ENCODE assay signal across 14 cellular contexts in the genomic region with DNA sequence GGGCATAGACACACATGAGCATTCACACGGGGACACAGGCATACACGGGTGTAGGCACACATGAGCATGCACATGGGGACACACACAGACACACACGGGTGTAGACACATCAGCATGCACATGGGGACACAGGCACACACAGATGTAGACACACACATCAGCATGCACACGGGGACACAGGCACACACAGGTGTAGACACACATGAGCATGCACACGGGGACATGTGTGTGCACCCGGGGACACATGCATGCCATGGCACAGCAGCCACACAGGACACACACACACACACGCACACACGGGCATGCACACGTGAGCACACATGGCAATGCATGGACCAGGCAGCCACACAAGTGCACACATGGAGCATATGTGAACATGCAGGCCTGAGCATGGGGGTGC. TPM values are rescaled to one million over a fixed set of nuclear protein-coding genes. Genes with fewer than 3 reads are reported as not detected.
DNase-seq lines count a peak whose midpoint lies in the region; ATAC-seq, FAIRE-seq and TF ChIP-seq lines count a peak whose summit lies in the region.
"Had no signal": no experiment of that assay in that cellular context is flagged by ENCODE, and none has a peak within 500 bp of the region (broad histone marks: within the 10 kb centered on the region; RNA-seq: fewer than 3 reads in every experiment).

No MANE protein-coding gene starts in this region.

- intact Hi-C loops in HepG2 (cut with micrococcal nuclease; ENCODE audit: unreplicated experiment) (no loop called here), right lobe of liver (cut with DNase I) (no loop called here)

- peaks cover 58% of the 10 kb centered on the region for H3K4me1 ChIP-seq in HepG2 (ENCODE audit: insufficient read depth, low read length)
- H3K4me1 ChIP-seq in right lobe of liver: peaks cover 0 to 30% (median 14%) of the 10 kb centered on the region in 4 donors

- H3K27ac ChIP-seq in HepG2 (ENCODE audit: extremely low read length, insufficient read depth, low read length): no peak overlapping the region
- H3K27ac ChIP-seq in right lobe of liver: no peak overlapping the region
- peak overlapping the region; percentile 1; the same call in 1 of the 2 replicates for H3K27ac ChIP-seq in RWPE1
- H3K27ac ChIP-seq: 22Rv1 had no signal

- in situ Hi-C loops in HepG2 (cut with HindIII; ENCODE audit: extremely low pct_ligation_motif_present, low pct_unique_long_range_greater_than_20kb): no loop called here

- BruUV-seq in HepG2 (replicated peaks; lab: Mats Ljungman, UMichigan): no TSS peak

- CTCF ChIA-PET in HepG2 (lab: Yijun Ruan, JAX; ENCODE audit: low intra/inter-chr PET ratio, low total read pairs): no interaction called here
- CTCF ChIA-PET in RWPE1 (lab: Yijun Ruan, JAX): interaction anchor here (0.6 to 1.0 kb wide), 3 partner anchors 12 to 27 kb away, joined by 3 to 5 read pairs (median 4); no protein-coding TSS in a partner anchor

- TF ChIP-seq POLR2A in HepG2 (IDR thresholded peaks at IDR 0.05; ENCODE audit: insufficient read depth in 1 of 2, low read depth in 2 of 2, low read length in 2 of 2) (peak in 1 of 2 experiments; percentile 26; a peak in 1 of 4 replicates), right lobe of liver (IDR thresholded peaks at IDR 0.05) (no peak)

- H3K79me2 ChIP-seq in HepG2 (ENCODE audit: insufficient read depth, low read length): no peaks in the 10 kb centered on the region

- DNase-seq in HepG2 (ENCODE audit: low spot score): no peak
- no peak for DNase-seq in right lobe of liver
- DNase-seq in RWPE1 (ENCODE audit: low spot score): no peak
- DNase-seq in stimulated activated effector memory CD8-positive, alpha-beta T cell treated with anti-CD3 and anti-CD28 coated beads, Interleukin-12 subunit alpha, Interleukin-12 subunit beta, amount 100 ng/mL, for 72 hours (ENCODE audit: low spot score in 2 of 2): no peak
- DNase-seq in DMS79 (lab: John Stamatoyannopoulos, UW): no peak
- DNase-seq: Caco-2; CD8-positive, alpha-beta memory T cell; GOT3; HCEC 1CT had no signal

- peaks cover 20% of the 10 kb centered on the region for H3K4me1 Mint-ChIP-seq in stimulated activated effector memory CD8-positive, alpha-beta T cell treated with anti-CD3 and anti-CD28 coated beads, Interleukin-12 subunit alpha, Interleukin-12 subunit beta, amount 100 ng/mL, for 72 hours

- no peaks in the 10 kb centered on the region for H3K9me3 Mint-ChIP-seq in stimulated activated effector memory CD8-positive, alpha-beta T cell treated with anti-CD3 and anti-CD28 coated beads, Interleukin-12 subunit alpha, Interleukin-12 subunit beta, amount 100 ng/mL, for 72 hours
- H3K9me3 Mint-ChIP-seq: CD8-positive, alpha-beta memory T cell had no signal

- POLR2A ChIA-PET in HepG2 (lab: Yijun Ruan, JAX) (interaction anchor here (0.6 to 2.6 kb wide), 2 partner anchors 14 to 188 kb away, joined by 3 to 12 read pairs; no protein-coding TSS in a partner anchor), RWPE1 (lab: Yijun Ruan, JAX; ENCODE audit: low non-redundant PET) (no interaction called here)

- H3K4me2 ChIP-seq in HepG2 (ENCODE audit: low read depth, low read length): no peak overlapping the region

- FAIRE-seq in HepG2 (lab: Jason Lieb, UNC): no peak
- FAIRE-seq: GM12878 had no signal

- H3K27ac Mint-ChIP-seq in stimulated activated effector memory CD8-positive, alpha-beta T cell treated with anti-CD3 and anti-CD28 coated beads, Interleukin-12 subunit alpha, Interleukin-12 subunit beta, amount 100 ng/mL, for 72 hours: no peak overlapping the region
- H3K27ac Mint-ChIP-seq: CD8-positive, alpha-beta memory T cell had no signal

- H3K36me3 ChIP-seq in HepG2 (replicated peaks in 1 of 2; ENCODE audit: control insufficient read depth in 1 of 2, insufficient read depth in 2 of 2, low read length in 2 of 2) (peaks cover 2 to 10% of the 10 kb centered on the region in 2 experiments; a peak in 3 of 5 replicates), right lobe of liver (peaks cover 0 to 3% (median 0%) of the 10 kb centered on the region in 4 donors)

- TF ChIP-seq CTCF in HepG2 (CRISPR knock-in tag; IDR thresholded peaks at IDR 0.05): no peak
- no peak for TF ChIP-seq CTCF in right lobe of liver (IDR thresholded peaks at IDR 0.05)
- TF ChIP-seq CTCF in RWPE1 (conservative IDR thresholded peaks at IDR 0.05; ENCODE audit: low read depth): no peak

- H3K9ac ChIP-seq in HepG2 (ENCODE audit: insufficient read depth, low read depth, low read length): no peak overlapping the region

- no peaks in the 10 kb centered on the region for H4K20me1 ChIP-seq in HepG2 (ENCODE audit: insufficient read depth, low read length)

- H3K4me3 ChIP-seq in HepG2 (replicated peaks in 1 of 3; ENCODE audit: insufficient read depth in 1 of 3, low read depth in 2 of 3, low read length in 3 of 3) (no peak overlapping the region), right lobe of liver (no peak overlapping the region)
- H3K4me3 ChIP-seq: GM12878 had no signal

- no peaks in the 10 kb centered on the region for H3K9me3 ChIP-seq in HepG2 (ENCODE audit: low read length)
- no peaks in the 10 kb centered on the region for H3K9me3 ChIP-seq in right lobe of liver
- H3K9me3 ChIP-seq: Caco-2 had no signal

- ATAC-seq in HepG2 (peak; percentile 4; the same call in 1 of the 3 replicates), right lobe of liver (no peak), esophagus mucosa (peak; percentile 13), GM18870 (IDR thresholded peaks at IDR 0.05; ENCODE audit: unreplicated experiment) (no peak), GM21390 (IDR thresholded peaks at IDR 0.05; ENCODE audit: unreplicated experiment) (no peak)
- ATAC-seq in stimulated activated effector memory CD8-positive, alpha-beta T cell treated with anti-CD3 and anti-CD28 coated beads, Interleukin-12 subunit alpha, Interleukin-12 subunit beta, amount 100 ng/mL, for 72 hours: peak; percentile 46
- ATAC-seq: GM12878 had no signal

- TF ChIP-seq RAD21 in HepG2 (CRISPR knock-in tag; IDR thresholded peaks at IDR 0.05): no peak

- no peak for TF ChIP-seq EP300 in HepG2 (IDR thresholded peaks at IDR 0.05; ENCODE audit: low read depth in 2 of 2, low read length in 2 of 2)
- TF ChIP-seq EP300 in HepG2 (CRISPR knock-in tag; IDR thresholded peaks at IDR 0.05; ENCODE audit: borderline replicate concordance): no peak

- H3K36me3 Mint-ChIP-seq in stimulated activated effector memory CD8-positive, alpha-beta T cell treated with anti-CD3 and anti-CD28 coated beads, Interleukin-12 subunit alpha, Interleukin-12 subunit beta, amount 100 ng/mL, for 72 hours: peaks cover 4% of the 10 kb centered on the region

- H3K27me3 ChIP-seq in HepG2 (ENCODE audit: control insufficient read depth in 1 of 2, insufficient read depth in 2 of 2, low read length in 2 of 2) (no peaks in the 10 kb centered on the region), right lobe of liver (no peaks in the 10 kb centered on the region)

- H2AFZ ChIP-seq in HepG2 (ENCODE audit: low read length): no peak overlapping the region

- WGBS in HepG2 (ENCODE audit: low lambda C conversion rate): 82% methylated on average over 7 of the region's 9 CpGs
- WGBS in right lobe of liver (ENCODE audit: insufficient coverage, low coverage, low lambda C conversion rate, missing lambda C conversion rate): no CpG with 5 or more reads among the region's 9 CpGs

- H3K4me3 Mint-ChIP-seq in stimulated activated effector memory CD8-positive, alpha-beta T cell treated with anti-CD3 and anti-CD28 coated beads, Interleukin-12 subunit alpha, Interleukin-12 subunit beta, amount 100 ng/mL, for 72 hours: no peak overlapping the region

RNA-seq across cellular contexts. Expression of gene DCXR, which starts 5.2 kb away (rescaled TPM):
- total RNA-seq in HepG2 (2016; rRNA removed; fragmentation: Illumina TruSeq; extraction: Trizol) (286 and 311 TPM in 2 replicates), right lobe of liver (1,000 to 10,000 TPM in 2 of 6 experiments, 100 to 1,000 TPM in 4; 389 to 1,607 (median 735) TPM), esophagus mucosa (138 TPM)
- total RNA-seq in HepG2 (2016; cell fraction: cytosol; rRNA removed; fragmentation: Illumina TruSeq; extraction: Trizol; ENCODE audit: low read depth): 275 and 353 TPM in 2 replicates
- total RNA-seq in HepG2 (2016; cell fraction: insoluble cytoplasmic fraction; rRNA removed; fragmentation: Illumina TruSeq; extraction: Trizol): 302 and 321 TPM in 2 replicates
- 228 and 297 TPM in 2 replicates for total RNA-seq in HepG2 (2016; cell fraction: membrane; rRNA removed; fragmentation: Illumina TruSeq; extraction: Trizol)
- 132 and 152 TPM in 2 replicates for total RNA-seq in HepG2 (2016; cell fraction: nucleus; rRNA removed; fragmentation: Illumina TruSeq; extraction: Trizol)
- polyA plus RNA-seq in HepG2 (2011; rRNA removed): 287 and 290 TPM in 2 replicates
- polyA plus RNA-seq in HepG2 (2011; cell fraction: cytosol; rRNA removed): 253 and 424 TPM in 2 replicates
- polyA plus RNA-seq in HepG2 (2011; cell fraction: nucleus; rRNA removed): 645 and 737 TPM in 2 replicates
- polyA plus RNA-seq in HepG2 (2012): 190 and 266 TPM in 2 replicates
- polyA plus RNA-seq in HepG2 (2016; cell fraction: cytosol; fragmentation: Illumina TruSeq; extraction: Trizol; ENCODE audit: low read depth): 398 and 426 TPM in 2 replicates
- 296 and 330 TPM in 2 replicates for polyA plus RNA-seq in HepG2 (2016; cell fraction: insoluble cytoplasmic fraction; fragmentation: Illumina TruSeq; extraction: Trizol; ENCODE audit: low read depth)
- 308 and 335 TPM in 2 replicates for polyA plus RNA-seq in HepG2 (2016; cell fraction: membrane; fragmentation: Illumina TruSeq; extraction: Trizol; ENCODE audit: low read depth)
- 280 and 299 TPM in 2 replicates for polyA plus RNA-seq in HepG2 (2016; cell fraction: nucleus; fragmentation: Illumina TruSeq; extraction: Trizol; ENCODE audit: insufficient read depth, low read depth)
- polyA minus RNA-seq in HepG2 (2011; rRNA and poly(A)+ RNA removed; ENCODE audit: low replicate concordance): 73.9 and 172 TPM in 2 replicates
- 52.1 and 74.6 TPM in 2 replicates for polyA minus RNA-seq in HepG2 (2011; cell fraction: cytosol; rRNA and poly(A)+ RNA removed)
- polyA minus RNA-seq in HepG2 (2011; cell fraction: nucleus; rRNA and poly(A)+ RNA removed): 61.5 and 67.5 TPM in 2 replicates

RNA-seq across cellular contexts. Expression of gene RFNG, which starts 9.0 kb away (rescaled TPM):
- total RNA-seq in HepG2 (2016; rRNA removed; fragmentation: Illumina TruSeq; extraction: Trizol): 27.8 and 64.0 TPM in 2 replicates
- 72.5 and 73.8 TPM in 2 replicates for total RNA-seq in HepG2 (2016; cell fraction: cytosol; rRNA removed; fragmentation: Illumina TruSeq; extraction: Trizol; ENCODE audit: low read depth)
- 23.6 and 61.0 TPM in 2 replicates for total RNA-seq in HepG2 (2016; cell fraction: insoluble cytoplasmic fraction; rRNA removed; fragmentation: Illumina TruSeq; extraction: Trizol)
- 95.0 and 98.0 TPM in 2 replicates for total RNA-seq in HepG2 (2016; cell fraction: membrane; rRNA removed; fragmentation: Illumina TruSeq; extraction: Trizol)
- 53.3 and 60.7 TPM in 2 replicates for total RNA-seq in HepG2 (2016; cell fraction: nucleus; rRNA removed; fragmentation: Illumina TruSeq; extraction: Trizol)
- 61.4 and 90.6 TPM in 2 replicates for polyA plus RNA-seq in HepG2 (2011; rRNA removed)
- 36.1 and 62.0 TPM in 2 replicates for polyA plus RNA-seq in HepG2 (2011; cell fraction: cytosol; rRNA removed)
- 548 and 733 TPM in 2 replicates for polyA plus RNA-seq in HepG2 (2011; cell fraction: nucleus; rRNA removed)
- 60.9 and 71.7 TPM in 2 replicates for polyA plus RNA-seq in HepG2 (2012)
- 106 and 121 TPM in 2 replicates for polyA plus RNA-seq in HepG2 (2016; cell fraction: cytosol; fragmentation: Illumina TruSeq; extraction: Trizol; ENCODE audit: low read depth)
- polyA plus RNA-seq in HepG2 (2016; cell fraction: insoluble cytoplasmic fraction; fragmentation: Illumina TruSeq; extraction: Trizol; ENCODE audit: low read depth): 35.7 and 47.7 TPM in 2 replicates
- polyA plus RNA-seq in HepG2 (2016; cell fraction: membrane; fragmentation: Illumina TruSeq; extraction: Trizol; ENCODE audit: low read depth): 128 and 132 TPM in 2 replicates
- polyA plus RNA-seq in HepG2 (2016; cell fraction: nucleus; fragmentation: Illumina TruSeq; extraction: Trizol; ENCODE audit: insufficient read depth, low read depth): 227 and 229 TPM in 2 replicates
- polyA minus RNA-seq in HepG2 (2011; rRNA and poly(A)+ RNA removed; ENCODE audit: low replicate concordance): 12.3 and 58.2 TPM in 2 replicates
- 21.9 and 29.0 TPM in 2 replicates for polyA minus RNA-seq in HepG2 (2011; cell fraction: cytosol; rRNA and poly(A)+ RNA removed)
- polyA minus RNA-seq in HepG2 (2011; cell fraction: nucleus; rRNA and poly(A)+ RNA removed): 29.7 and 35.9 TPM in 2 replicates
- 10 to 100 TPM; 29.9 to 53.3 (median 43.7) TPM for total RNA-seq in right lobe of liver
- 21.6 TPM for total RNA-seq in esophagus mucosa

RNA-seq across cellular contexts. Expression of gene GPS1, which starts 9.0 kb away (rescaled TPM):
- total RNA-seq in HepG2 (2016; rRNA removed; fragmentation: Illumina TruSeq; extraction: Trizol): 106 and 124 TPM in 2 replicates
- 87.3 and 88.2 TPM in 2 replicates for total RNA-seq in HepG2 (2016; cell fraction: cytosol; rRNA removed; fragmentation: Illumina TruSeq; extraction: Trizol; ENCODE audit: low read depth)
- 99.7 and 134 TPM in 2 replicates for total RNA-seq in HepG2 (2016; cell fraction: insoluble cytoplasmic fraction; rRNA removed; fragmentation: Illumina TruSeq; extraction: Trizol)
- total RNA-seq in HepG2 (2016; cell fraction: membrane; rRNA removed; fragmentation: Illumina TruSeq; extraction: Trizol): 96.5 and 111 TPM in 2 replicates
- 89.5 and 106 TPM in 2 replicates for total RNA-seq in HepG2 (2016; cell fraction: nucleus; rRNA removed; fragmentation: Illumina TruSeq; extraction: Trizol)
- 128 and 161 TPM in 2 replicates for polyA plus RNA-seq in HepG2 (2011; rRNA removed)
- polyA plus RNA-seq in HepG2 (2011; cell fraction: cytosol; rRNA removed): 107 and 157 TPM in 2 replicates
- polyA plus RNA-seq in HepG2 (2011; cell fraction: nucleus; rRNA removed): 389 and 467 TPM in 2 replicates
- polyA plus RNA-seq in HepG2 (2012): 102 and 120 TPM in 2 replicates
- 96.5 and 102 TPM in 2 replicates for polyA plus RNA-seq in HepG2 (2016; cell fraction: cytosol; fragmentation: Illumina TruSeq; extraction: Trizol; ENCODE audit: low read depth)
- polyA plus RNA-seq in HepG2 (2016; cell fraction: insoluble cytoplasmic fraction; fragmentation: Illumina TruSeq; extraction: Trizol; ENCODE audit: low read depth): 120 and 146 TPM in 2 replicates
- polyA plus RNA-seq in HepG2 (2016; cell fraction: membrane; fragmentation: Illumina TruSeq; extraction: Trizol; ENCODE audit: low read depth): 103 and 104 TPM in 2 replicates
- 225 and 229 TPM in 2 replicates for polyA plus RNA-seq in HepG2 (2016; cell fraction: nucleus; fragmentation: Illumina TruSeq; extraction: Trizol; ENCODE audit: insufficient read depth, low read depth)
- polyA minus RNA-seq in HepG2 (2011; rRNA and poly(A)+ RNA removed; ENCODE audit: low replicate concordance): 182 and 265 TPM in 2 replicates
- 76.6 and 80.3 TPM in 2 replicates for polyA minus RNA-seq in HepG2 (2011; cell fraction: cytosol; rRNA and poly(A)+ RNA removed)
- 60.2 and 61.0 TPM in 2 replicates for polyA minus RNA-seq in HepG2 (2011; cell fraction: nucleus; rRNA and poly(A)+ RNA removed)
- 10 to 100 TPM; 46.5 to 93.5 (median 62.1) TPM for total RNA-seq in right lobe of liver
- 59.3 TPM for total RNA-seq in esophagus mucosa

RNA-seq across cellular contexts. Expression of gene RAC3, which starts 11.2 kb away (rescaled TPM):
- total RNA-seq in HepG2 (2016; rRNA removed; fragmentation: Illumina TruSeq; extraction: Trizol): 4.0 and 10.5 TPM in 2 replicates
- total RNA-seq in HepG2 (2016; cell fraction: cytosol; rRNA removed; fragmentation: Illumina TruSeq; extraction: Trizol; ENCODE audit: low read depth): 6.8 and 9.8 TPM in 2 replicates
- total RNA-seq in HepG2 (2016; cell fraction: insoluble cytoplasmic fraction; rRNA removed; fragmentation: Illumina TruSeq; extraction: Trizol): 3.9 and 12.6 TPM in 2 replicates
- 7.3 and 10.1 TPM in 2 replicates for total RNA-seq in HepG2 (2016; cell fraction: membrane; rRNA removed; fragmentation: Illumina TruSeq; extraction: Trizol)
- total RNA-seq in HepG2 (2016; cell fraction: nucleus; rRNA removed; fragmentation: Illumina TruSeq; extraction: Trizol): 11.7 and 12.9 TPM in 2 replicates
- 21.3 and 24.1 TPM in 2 replicates for polyA plus RNA-seq in HepG2 (2011; rRNA removed)
- polyA plus RNA-seq in HepG2 (2011; cell fraction: cytosol; rRNA removed): 12.8 and 16.7 TPM in 2 replicates
- 111 and 165 TPM in 2 replicates for polyA plus RNA-seq in HepG2 (2011; cell fraction: nucleus; rRNA removed)
- polyA plus RNA-seq in HepG2 (2012): 6.3 and 10.6 TPM in 2 replicates
- polyA plus RNA-seq in HepG2 (2016; cell fraction: cytosol; fragmentation: Illumina TruSeq; extraction: Trizol; ENCODE audit: low read depth): 10.4 and 12.0 TPM in 2 replicates
- 6.0 and 7.2 TPM in 2 replicates for polyA plus RNA-seq in HepG2 (2016; cell fraction: insoluble cytoplasmic fraction; fragmentation: Illumina TruSeq; extraction: Trizol; ENCODE audit: low read depth)
- polyA plus RNA-seq in HepG2 (2016; cell fraction: membrane; fragmentation: Illumina TruSeq; extraction: Trizol; ENCODE audit: low read depth): 8.8 and 10.0 TPM in 2 replicates
- 45.9 and 51.6 TPM in 2 replicates for polyA plus RNA-seq in HepG2 (2016; cell fraction: nucleus; fragmentation: Illumina TruSeq; extraction: Trizol; ENCODE audit: insufficient read depth, low read depth)
- 12.6 and 13.2 TPM in 2 replicates for polyA minus RNA-seq in HepG2 (2011; rRNA and poly(A)+ RNA removed; ENCODE audit: low replicate concordance)
- 3.0 and 3.6 TPM in 2 replicates for polyA minus RNA-seq in HepG2 (2011; cell fraction: cytosol; rRNA and poly(A)+ RNA removed)
- polyA minus RNA-seq in HepG2 (2011; cell fraction: nucleus; rRNA and poly(A)+ RNA removed): 6.7 and 7.6 TPM in 2 replicates
- 1 to 10 TPM; 3.4 to 9.0 (median 5.4) TPM for total RNA-seq in right lobe of liver
- total RNA-seq in esophagus mucosa: 6.2 TPM
- polyA plus RNA-seq: CD8-positive, alpha-beta memory T cell had no signal

RNA-seq across cellular contexts. Expression of gene LRRC45, which starts 19.5 kb away (rescaled TPM):
- total RNA-seq in HepG2 (2016; rRNA removed; fragmentation: Illumina TruSeq; extraction: Trizol) (21.4 and 48.1 TPM in 2 replicates), right lobe of liver (10 to 100 TPM in 3 of 6 experiments, 1 to 10 TPM in 3; 4.9 to 15.6 (median 11.9) TPM), esophagus mucosa (8.4 TPM)
- total RNA-seq in HepG2 (2016; cell fraction: cytosol; rRNA removed; fragmentation: Illumina TruSeq; extraction: Trizol; ENCODE audit: low read depth): 30.2 and 31.8 TPM in 2 replicates
- 20.6 and 49.6 TPM in 2 replicates for total RNA-seq in HepG2 (2016; cell fraction: insoluble cytoplasmic fraction; rRNA removed; fragmentation: Illumina TruSeq; extraction: Trizol)
- total RNA-seq in HepG2 (2016; cell fraction: membrane; rRNA removed; fragmentation: Illumina TruSeq; extraction: Trizol): 14.9 and 19.0 TPM in 2 replicates
- 49.7 and 54.4 TPM in 2 replicates for total RNA-seq in HepG2 (2016; cell fraction: nucleus; rRNA removed; fragmentation: Illumina TruSeq; extraction: Trizol)
- polyA plus RNA-seq in HepG2 (2011; rRNA removed): 11.6 and 14.1 TPM in 2 replicates
- polyA plus RNA-seq in HepG2 (2011; cell fraction: cytosol; rRNA removed): 5.5 and 10.0 TPM in 2 replicates
- polyA plus RNA-seq in HepG2 (2011; cell fraction: nucleus; rRNA removed): 112 and 182 TPM in 2 replicates
- 7.5 and 8.8 TPM in 2 replicates for polyA plus RNA-seq in HepG2 (2012)
- polyA plus RNA-seq in HepG2 (2016; cell fraction: cytosol; fragmentation: Illumina TruSeq; extraction: Trizol; ENCODE audit: low read depth): 3.3 and 4.2 TPM in 2 replicates
- polyA plus RNA-seq in HepG2 (2016; cell fraction: insoluble cytoplasmic fraction; fragmentation: Illumina TruSeq; extraction: Trizol; ENCODE audit: low read depth): 19.5 and 19.7 TPM in 2 replicates
- 9.1 and 9.2 TPM in 2 replicates for polyA plus RNA-seq in HepG2 (2016; cell fraction: membrane; fragmentation: Illumina TruSeq; extraction: Trizol; ENCODE audit: low read depth)
- 129 and 136 TPM in 2 replicates for polyA plus RNA-seq in HepG2 (2016; cell fraction: nucleus; fragmentation: Illumina TruSeq; extraction: Trizol; ENCODE audit: insufficient read depth, low read depth)
- 11.1 and 15.7 TPM in 2 replicates for polyA minus RNA-seq in HepG2 (2011; rRNA and poly(A)+ RNA removed; ENCODE audit: low replicate concordance)
- polyA minus RNA-seq in HepG2 (2011; cell fraction: cytosol; rRNA and poly(A)+ RNA removed): 6.1 and 8.2 TPM in 2 replicates
- polyA minus RNA-seq in HepG2 (2011; cell fraction: nucleus; rRNA and poly(A)+ RNA removed): 25.0 and 27.2 TPM in 2 replicates

Comparison
In these comparisons a context has a peak if more than half of its experiments do, and no peak if none do; other contexts are left out.
1. ATAC-seq: peak in HepG2 (single experiment), esophagus mucosa (single experiment) and stimulated activated effector memory CD8-positive, alpha-beta T cell treated with anti-CD3 and anti-CD28 coated beads, Interleukin-12 subunit alpha, Interleukin-12 subunit beta, amount 100 ng/mL, for 72 hours (single experiment); none in right lobe of liver (0 of 4), GM18870 (single experiment) and GM21390 (single experiment).